ENCODE assay signal across 8 cellular contexts in the genomic region with DNA sequence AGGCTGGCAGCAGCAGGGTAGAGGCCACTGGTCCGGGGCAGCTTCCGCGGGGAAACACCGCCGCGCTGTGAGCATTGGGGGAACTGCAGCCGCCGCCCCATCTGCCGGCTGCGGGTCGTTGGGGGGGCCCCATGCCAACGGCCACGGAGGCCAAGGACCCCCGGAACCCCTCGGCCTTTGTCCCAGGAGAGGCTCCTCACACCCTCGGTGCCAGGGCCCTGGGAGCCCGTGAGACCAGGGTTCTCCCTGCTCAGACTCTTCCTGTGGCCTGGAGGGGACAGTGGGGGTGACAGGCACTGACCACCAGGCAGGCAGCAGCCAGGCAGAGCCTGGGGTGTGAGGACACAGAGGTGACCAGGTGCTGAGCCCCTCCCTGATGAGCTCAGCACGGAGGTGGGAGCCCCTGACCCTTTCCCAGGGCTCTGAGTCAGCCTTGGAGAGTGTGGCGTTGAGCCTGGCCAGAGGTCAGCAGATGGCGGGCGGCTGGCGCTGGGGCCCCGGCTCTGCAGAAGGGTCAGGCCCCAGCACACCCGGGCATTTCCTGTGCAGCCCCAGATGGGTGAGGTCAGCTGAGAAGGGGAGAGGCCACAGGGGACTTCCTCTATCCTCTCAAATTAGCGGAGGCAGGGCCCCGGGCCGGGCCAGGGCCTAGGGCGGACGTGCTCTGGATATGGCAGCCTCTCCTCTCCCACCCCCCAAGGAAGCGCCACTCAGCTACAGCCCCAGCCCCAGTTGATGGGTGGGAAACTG. TPM values are rescaled to one million over a fixed set of nuclear protein-coding genes. Genes with fewer than 3 reads are reported as not detected.
DNase-seq lines count a peak whose midpoint lies in the region; FAIRE-seq and TF ChIP-seq lines count a peak whose summit lies in the region.

No MANE protein-coding gene starts in this region.

- WGBS in spleen, 5 donors = 2 to 14% (median 4%) methylated on average over 17 to 30 of the region's 30 CpGs

- H3K9me3 Mint-ChIP-seq in HFFc6 (no peaks in the 10 kb centered on the region), astrocyte (ENCODE audit: unreplicated experiment) (peaks cover 3% of the 10 kb centered on the region)

- peak overlapping the region; percentile 91 to 100 (median 98) for H3K4me2 ChIP-seq in BLaER1 treated with 17β-estradiol and CSF1 and Interleukin-3, amounts not matched to agents 10 nM and 100 nM
- H3K4me2 ChIP-seq in astrocyte (ENCODE audit: low read length) = peak overlapping the region; percentile 65

- H3K36me3 Mint-ChIP-seq in HFFc6 (ENCODE audit: low read depth) (no peaks in the 10 kb centered on the region), astrocyte (ENCODE audit: low read depth, unreplicated experiment) (no peaks in the 10 kb centered on the region)

- peak overlapping the region; percentile 63 to 83 (median 78) for H3K9ac ChIP-seq in BLaER1 treated with 17β-estradiol and CSF1 and Interleukin-3, amounts not matched to agents 10 nM and 100 nM
- no peak overlapping the region for H3K9ac ChIP-seq in astrocyte (ENCODE audit: low read length)

- no peaks in the 10 kb centered on the region for H3K36me3 ChIP-seq in BLaER1 treated with 17β-estradiol and CSF1 and Interleukin-3, amounts not matched to agents 10 nM and 100 nM
- H3K36me3 ChIP-seq in astrocyte (ENCODE audit: insufficient read depth, low read length) = no peaks in the 10 kb centered on the region
- no peaks in the 10 kb centered on the region for H3K36me3 ChIP-seq in spleen

- DNase-seq in HFFc6 (peak; percentile 17), T-helper 1 cell (peak; percentile 44 to 65 (median 60)), astrocyte (ENCODE audit: low read depth) (no peak), spleen (peak; percentile 96), NCI-H187 treated with DMSO at 0.1 percent for 48 hours (lab: John Stamatoyannopoulos, UW) (no peak), NCI-H524 (lab: John Stamatoyannopoulos, UW) (no peak)

- peak overlapping the region; percentile 66 for H2AFZ ChIP-seq in astrocyte (ENCODE audit: low read depth, low read length)

- intact Hi-C loops in spleen (cut with DNase I; ENCODE audit: low total_unique reads) = no loop called here

- TF ChIP-seq CTCF in HFFc6 (IDR thresholded peaks at IDR 0.05) = peak; percentile 86
- peak; percentile 39 for TF ChIP-seq CTCF in astrocyte (IDR thresholded peaks at IDR 0.05; ENCODE audit: insufficient read depth, low read depth, low read length)
- peak; percentile 77 to 95 (median 93) for TF ChIP-seq CTCF in spleen (IDR thresholded peaks at IDR 0.05 in 8 of 11, conservative IDR thresholded peaks at IDR 0.05 in 3 of 11)

- 0 out of 22 replicates have a peak, but pooled peaks cover 0 to 5% (median 0%) of the 10 kb centered on the region in 11 experiments for H3K9me3 ChIP-seq in BLaER1 treated with 17β-estradiol and CSF1 and Interleukin-3, amounts not matched to agents 10 nM and 100 nM (replicated peaks in 1 of 11)
- H3K9me3 ChIP-seq in astrocyte (ENCODE audit: insufficient read depth, low read depth, low read length) = no peaks in the 10 kb centered on the region
- no peaks in the 10 kb centered on the region for H3K9me3 ChIP-seq in iPS-18c (ENCODE audit: control insufficient read depth, insufficient read depth, low read length)
- H3K9me3 ChIP-seq in spleen = no peaks in the 10 kb centered on the region

- peaks cover 4% of the 10 kb centered on the region; the same call in 1 of the 2 replicates for H3K4me1 Mint-ChIP-seq in HFFc6 (ENCODE audit: low read depth)
- H3K4me1 Mint-ChIP-seq in astrocyte (ENCODE audit: low read depth, unreplicated experiment) = no peaks in the 10 kb centered on the region

- no peak for FAIRE-seq in astrocyte (lab: Jason Lieb, UNC)

- peaks cover 85 to 99% (median 92%) of the 10 kb centered on the region in 10 experiments for H3K4me1 ChIP-seq in BLaER1 treated with 17β-estradiol and CSF1 and Interleukin-3, amounts not matched to agents 10 nM and 100 nM
- peaks cover 8% of the 10 kb centered on the region for H3K4me1 ChIP-seq in astrocyte (ENCODE audit: insufficient read depth, low read length)
- H3K4me1 ChIP-seq in spleen = peaks cover 22 to 95% (median 62%) of the 10 kb centered on the region in 6 donors

- H3K27me3 ChIP-seq in BLaER1 treated with 17β-estradiol and CSF1 and Interleukin-3, amounts not matched to agents 10 nM and 100 nM = peaks cover 0 to 13% (median 12%) of the 10 kb centered on the region in 11 experiments; a peak in 12 of 22 replicates
- H3K27me3 ChIP-seq in astrocyte (ENCODE audit: insufficient read depth, low read length) (peaks cover 4% of the 10 kb centered on the region), spleen (replicated peaks in 1 of 7) (peaks cover 0 to 76% (median 21%) of the 10 kb centered on the region in 7 donors)

- TF ChIP-seq POLR2A in spleen (IDR thresholded peaks at IDR 0.05) = no peak

- H3K27me3 Mint-ChIP-seq in HFFc6 (ENCODE audit: insufficient read depth) = peaks cover 32% of the 10 kb centered on the region
- peaks cover 17% of the 10 kb centered on the region for H3K27me3 Mint-ChIP-seq in astrocyte (ENCODE audit: low read depth, unreplicated experiment)

- no peaks in the 10 kb centered on the region for H4K20me1 ChIP-seq in BLaER1 treated with 17β-estradiol and CSF1 and Interleukin-3, amounts not matched to agents 10 nM and 100 nM
- H4K20me1 ChIP-seq in astrocyte (ENCODE audit: insufficient read depth, low read length) = no peaks in the 10 kb centered on the region

- H3K4me3 Mint-ChIP-seq in HFFc6 (no peak overlapping the region), astrocyte (ENCODE audit: unreplicated experiment) (no peak overlapping the region)

- H3K27ac Mint-ChIP-seq in HFFc6 = no peak overlapping the region
- no peak overlapping the region for H3K27ac Mint-ChIP-seq in astrocyte (ENCODE audit: unreplicated experiment)

- H3K4me3 ChIP-seq in BLaER1 treated with 17β-estradiol and CSF1 and Interleukin-3, amounts not matched to agents 10 nM and 100 nM = peak overlapping the region; percentile 29 to 68 (median 47); a peak in 19 of 20 replicates
- H3K4me3 ChIP-seq in astrocyte (ENCODE audit: insufficient read depth, low read depth, low read length) = no peak overlapping the region
- H3K4me3 ChIP-seq in iPS-18c (ENCODE audit: insufficient read depth, low read depth, low read length) = peak overlapping the region; percentile 20; the same call in 1 of the 2 replicates
- H3K4me3 ChIP-seq in spleen = peak overlapping the region in 6 of 8 donors; percentile 20 to 65 (median 30)

- H3K27ac ChIP-seq in BLaER1 treated with 17β-estradiol and CSF1 and Interleukin-3, amounts not matched to agents 10 nM and 100 nM = peak overlapping the region; percentile 33 to 93 (median 88)
- H3K27ac ChIP-seq in astrocyte (ENCODE audit: low read depth, low read length) (no peak overlapping the region), spleen (peak overlapping the region; percentile 64 to 86 (median 82))

- no peaks in the 10 kb centered on the region for H3K79me2 ChIP-seq in astrocyte (ENCODE audit: insufficient read depth, low read length)

RNA-seq across cellular contexts. Expression of a gene that starts 17.9 kb away (rescaled TPM):
- 1 to 10 TPM; 3.5 to 6.3 (median 5.6) TPM for total RNA-seq in HFFc6 (2021; fragmentation: NEBNext Ultra II Directional; extraction: Animal tissue kit (Norgen Biotek cat#: 25700))
- total RNA-seq in astrocyte (12.3 and 15.5 TPM in 2 replicates), spleen (100 to 1,000 TPM; 132 to 246 (median 179) TPM)
- polyA plus RNA-seq in spleen = 100 to 1,000 TPM; 169 to 522 (median 409) TPM

RNA-seq across cellular contexts. Expression of a gene that starts 42.5 kb away (rescaled TPM):
- total RNA-seq in HFFc6 (2021; fragmentation: NEBNext Ultra II Directional; extraction: Animal tissue kit (Norgen Biotek cat#: 25700)) = 10 to 100 TPM; 48.7 to 58.4 (median 54.8) TPM
- total RNA-seq in astrocyte (30.8 and 38.0 TPM in 2 replicates), spleen (10 to 100 TPM; 26.9 to 47.7 (median 40.4) TPM)
- polyA plus RNA-seq in spleen = 10 to 100 TPM; 31.9 to 43.8 (median 35.1) TPM

Comparison
In these comparisons a context has a peak if more than half of its experiments do, and no peak if none do; other contexts are left out.
1. DNase-seq: peak in HFFc6 (single experiment), T-helper 1 cell (5 of 5) and spleen (single experiment); none in astrocyte (single experiment), NCI-H187 treated with DMSO at 0.1 percent for 48 hours (single experiment) and NCI-H524 (0 of 2).
2. CTCF ChIP-seq: peak in every context shown above with its lines; median percentile 93 in spleen; 86 in HFFc6; 39 in astrocyte.